12 cellular contexts compared by ENCODE assay signal in the genomic region with DNA sequence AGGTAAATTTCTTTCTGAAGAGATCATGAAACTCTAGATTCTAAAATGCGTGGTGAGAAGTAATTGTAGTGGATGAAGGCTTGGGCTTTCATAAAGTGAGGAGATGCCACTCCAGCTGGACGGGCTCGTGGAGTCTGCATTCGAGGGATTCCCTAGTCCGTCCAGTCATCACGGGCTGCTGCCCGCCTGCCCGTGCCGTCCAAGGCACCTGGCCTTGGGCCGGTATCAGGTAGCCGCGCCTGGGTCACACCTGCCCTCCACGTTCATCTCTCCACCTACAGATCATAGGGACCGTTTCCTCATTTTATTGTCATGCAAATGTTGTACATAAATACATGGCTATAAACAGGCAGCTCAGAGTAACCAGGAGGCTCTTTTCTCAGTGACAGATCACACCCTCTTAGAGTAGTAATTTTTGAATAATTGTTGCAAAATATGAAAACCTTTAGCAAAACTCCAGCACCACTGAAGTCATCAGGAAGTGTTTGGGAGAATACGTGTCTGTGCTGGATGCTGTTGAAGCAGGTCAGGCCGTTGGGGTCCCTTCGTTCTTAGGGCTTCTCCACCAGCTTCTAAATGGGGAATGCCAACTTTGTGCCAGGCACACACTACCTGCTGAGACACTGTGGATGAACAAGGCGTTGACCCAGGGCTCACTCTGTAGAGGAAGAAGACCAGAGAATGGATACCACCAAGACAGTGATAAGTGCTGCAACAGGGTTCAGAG.
DNase-seq lines count a peak whose midpoint lies in the region; ATAC-seq and TF ChIP-seq lines count a peak whose summit lies in the region.
"Had no signal": no experiment of that assay in that cellular context is flagged by ENCODE, and none has a peak within 500 bp of the region (broad histone marks: within the 10 kb centered on the region; RNA-seq: fewer than 3 reads in every experiment).

No MANE protein-coding gene starts in this region.

- peaks cover 0 to 11% (median 0%) of the 10 kb centered on the region in 7 donors for H3K27me3 ChIP-seq in spleen (replicated peaks in 1 of 7)

- peaks cover 74% of the 10 kb centered on the region for H3K4me1 Mint-ChIP-seq in T-helper 1 cell treated with Interleukin-12 subunit alpha and Interleukin-12 subunit beta and Interleukin-4 antibody, amounts not matched to agents 30 μg/mL and 1 μg/mL, for 36 hours (ENCODE audit: low read depth)
- H3K4me1 Mint-ChIP-seq in IgD-negative memory B cell, result peaks cover 49 to 74% (median 64%) of the 10 kb centered on the region in 3 donors
- H3K4me1 Mint-ChIP-seq in activated naive CD8-positive, alpha-beta T cell treated with anti-CD3 and anti-CD28 coated beads, Interleukin-2, amount 50 U/mL, for 24 hours, result peaks cover 91% of the 10 kb centered on the region

- TF ChIP-seq POLR2A in spleen (IDR thresholded peaks at IDR 0.05), result no peak

- peak overlapping the region in 5 of 8 donors; percentile 44 to 77 (median 62) for H3K27ac ChIP-seq in spleen
- H3K27ac ChIP-seq: A549, VCaP had no signal

- H3K4me1 ChIP-seq in spleen, result peaks cover 30 to 86% (median 78%) of the 10 kb centered on the region in 6 donors
- H3K4me1 ChIP-seq: A549 had no signal

- H3K9me3 Mint-ChIP-seq in T-helper 1 cell treated with Interleukin-12 subunit alpha and Interleukin-12 subunit beta and Interleukin-4 antibody, amounts not matched to agents 30 μg/mL and 1 μg/mL, for 36 hours, result no peaks in the 10 kb centered on the region
- no peaks in the 10 kb centered on the region for H3K9me3 Mint-ChIP-seq in IgD-negative memory B cell
- H3K9me3 Mint-ChIP-seq in activated naive CD8-positive, alpha-beta T cell treated with anti-CD3 and anti-CD28 coated beads, Interleukin-2, amount 50 U/mL, for 24 hours, result no peaks in the 10 kb centered on the region

- DNase-seq in T-helper 1 cell (no peak), spleen (peak; percentile 79), A172 (ENCODE audit: low spot score) (no peak)
- no peak for DNase-seq in activated naive CD8-positive, alpha-beta T cell treated with anti-CD3 and anti-CD28 coated beads, Interleukin-2, amount 50 U/mL, for 24 hours
- DNase-seq in activated CD4-positive, CD25-positive, alpha-beta regulatory T cell (lab: John Stamatoyannopoulos, UW), result no peak
- DNase-seq: NCI-H82 had no signal

- H3K4me3 ChIP-seq in spleen, result peak overlapping the region in 1 of 8 donors; percentile 4
- H3K4me3 ChIP-seq: A549 had no signal

- no peak for TF ChIP-seq CTCF in spleen (IDR thresholded peaks at IDR 0.05 in 8 of 11, conservative IDR thresholded peaks at IDR 0.05 in 3 of 11)

- no peaks in the 10 kb centered on the region for H3K36me3 ChIP-seq in spleen

- H3K27me3 Mint-ChIP-seq in T-helper 1 cell treated with Interleukin-12 subunit alpha and Interleukin-12 subunit beta and Interleukin-4 antibody, amounts not matched to agents 30 μg/mL and 1 μg/mL, for 36 hours (ENCODE audit: low read depth), result no peaks in the 10 kb centered on the region
- peaks cover 8% of the 10 kb centered on the region for H3K27me3 Mint-ChIP-seq in IgD-negative memory B cell
- no peaks in the 10 kb centered on the region for H3K27me3 Mint-ChIP-seq in activated naive CD8-positive, alpha-beta T cell treated with anti-CD3 and anti-CD28 coated beads, Interleukin-2, amount 50 U/mL, for 24 hours

- no peaks in the 10 kb centered on the region for H3K9me3 ChIP-seq in spleen
- H3K9me3 ChIP-seq: A549 had no signal

- peak overlapping the region; percentile 80 for H3K4me3 Mint-ChIP-seq in T-helper 1 cell treated with Interleukin-12 subunit alpha and Interleukin-12 subunit beta and Interleukin-4 antibody, amounts not matched to agents 30 μg/mL and 1 μg/mL, for 36 hours
- peak overlapping the region; percentile 65 to 93 (median 89) for H3K4me3 Mint-ChIP-seq in IgD-negative memory B cell
- peak overlapping the region; percentile 82 for H3K4me3 Mint-ChIP-seq in activated naive CD8-positive, alpha-beta T cell treated with anti-CD3 and anti-CD28 coated beads, Interleukin-2, amount 50 U/mL, for 24 hours

- H3K36me3 Mint-ChIP-seq in T-helper 1 cell treated with Interleukin-12 subunit alpha and Interleukin-12 subunit beta and Interleukin-4 antibody, amounts not matched to agents 30 μg/mL and 1 μg/mL, for 36 hours (ENCODE audit: low read depth), result no peaks in the 10 kb centered on the region
- H3K36me3 Mint-ChIP-seq in IgD-negative memory B cell, result no peaks in the 10 kb centered on the region
- H3K36me3 Mint-ChIP-seq in activated naive CD8-positive, alpha-beta T cell treated with anti-CD3 and anti-CD28 coated beads, Interleukin-2, amount 50 U/mL, for 24 hours (ENCODE audit: low read depth), result no peaks in the 10 kb centered on the region
- H3K36me3 Mint-ChIP-seq: brain had no signal

- ATAC-seq in activated naive CD8-positive, alpha-beta T cell treated with anti-CD3 and anti-CD28 coated beads, Interleukin-2, amount 50 U/mL, for 24 hours, result no peak
- ATAC-seq in HG02970 (IDR thresholded peaks at IDR 0.05; ENCODE audit: low FRiP score, unreplicated experiment), result no peak
- ATAC-seq: A549 had no signal

- intact Hi-C loops in spleen (cut with DNase I; ENCODE audit: low total_unique reads), result no loop called here

- WGBS in spleen, 5 donors, result 50 to 79% (median 67%) methylated on average over 18 of the region's 18 CpGs

- H3K27ac Mint-ChIP-seq in T-helper 1 cell treated with Interleukin-12 subunit alpha and Interleukin-12 subunit beta and Interleukin-4 antibody, amounts not matched to agents 30 μg/mL and 1 μg/mL, for 36 hours, result peak overlapping the region; percentile 77
- H3K27ac Mint-ChIP-seq in IgD-negative memory B cell, result peak overlapping the region; percentile 95 to 99 (median 96)
- H3K27ac Mint-ChIP-seq in activated naive CD8-positive, alpha-beta T cell treated with anti-CD3 and anti-CD28 coated beads, Interleukin-2, amount 50 U/mL, for 24 hours, result peak overlapping the region; percentile 94
- H3K27ac Mint-ChIP-seq: brain had no signal
